In genomic region chr19:35931874-35932202, GRCh38 we compare ENCODE assay signal across 8 cellular contexts. TPM values are rescaled to one million over a fixed set of nuclear protein-coding genes. Genes with fewer than 3 reads are reported as not detected.
DNase-seq lines count a peak whose midpoint lies in the region; ATAC-seq, FAIRE-seq and TF ChIP-seq lines count a peak whose summit lies in the region.

No MANE protein-coding gene starts in this region.

- H4K8ac ChIP-seq in neuronal stem cell (ENCODE audit: low read depth, low read length) = no peak overlapping the region

- no peak overlapping the region for H3K4ac ChIP-seq in neuronal stem cell (ENCODE audit: low read length)

- no peaks in the 10 kb centered on the region for H3K9me3 Mint-ChIP-seq in astrocyte (ENCODE audit: unreplicated experiment)

- peak overlapping the region; percentile 10 for H3K9ac ChIP-seq in HUES6 (ENCODE audit: low read length)
- peak overlapping the region; percentile 35 for H3K9ac ChIP-seq in astrocyte (ENCODE audit: low read length)
- no peak overlapping the region for H3K9ac ChIP-seq in neuronal stem cell (ENCODE audit: low read depth, low read length, poor library complexity)

- no CpG with 5 or more reads among the region's 9 CpGs for WGBS in neuronal stem cell (ENCODE audit: extremely low coverage in 2 of 2, insufficient read length in 2 of 2, insufficient replicate concordance in 1 of 2), 2 donors

- H3K9me3 ChIP-seq in HUES6 (ENCODE audit: control insufficient read depth, insufficient read depth, low read depth, low read length) (no peaks in the 10 kb centered on the region), astrocyte (ENCODE audit: insufficient read depth, low read depth, low read length) (no peaks in the 10 kb centered on the region), neuronal stem cell (replicated peaks in 1 of 2; ENCODE audit: control insufficient read depth in 2 of 2, insufficient read depth in 1 of 2, low read depth in 1 of 2, low read length in 2 of 2) (no peaks in the 10 kb centered on the region)

- H3K14ac ChIP-seq in neuronal stem cell (ENCODE audit: low read length) = no peak overlapping the region

- DNase-seq in astrocyte (ENCODE audit: low read depth) (no peak), neuronal stem cell (ENCODE audit: low spot score) (no peak), AML-193 (lab: John Stamatoyannopoulos, UW) (no peak), mucosa of gallbladder (ENCODE audit: low spot score) (no peak), NCI-H2107 treated with DMSO at 0.1 percent for 48 hours (lab: John Stamatoyannopoulos, UW; ENCODE audit: unreplicated experiment) (no peak)

- TF ChIP-seq CTCF in astrocyte (IDR thresholded peaks at IDR 0.05; ENCODE audit: insufficient read depth, low read depth, low read length) = no peak

- no peak overlapping the region for H3K18ac ChIP-seq in neuronal stem cell (ENCODE audit: low read length)

- H2BK15ac ChIP-seq in neuronal stem cell (ENCODE audit: low read length) = no peak overlapping the region

- H3K27me3 ChIP-seq in HUES6 (ENCODE audit: control insufficient read depth, insufficient read depth, low read length) = no peaks in the 10 kb centered on the region
- no peaks in the 10 kb centered on the region for H3K27me3 ChIP-seq in astrocyte (ENCODE audit: insufficient read depth, low read length)
- H3K27me3 ChIP-seq in neuronal stem cell (ENCODE audit: control insufficient read depth in 3 of 3, insufficient read depth in 3 of 3, low read depth in 1 of 3, low read length in 3 of 3) = no peaks in the 10 kb centered on the region

- no peak for TF ChIP-seq POLR2A in GM18505 (IDR thresholded peaks at IDR 0.05; ENCODE audit: borderline replicate concordance, extremely low read depth, insufficient read depth, insufficient read length)

- peaks cover 1% of the 10 kb centered on the region for H4K20me1 ChIP-seq in astrocyte (ENCODE audit: insufficient read depth, low read length)

- H2AK5ac ChIP-seq in neuronal stem cell (ENCODE audit: low read depth, low read length) = peak overlapping the region; percentile 27

- peaks cover 5% of the 10 kb centered on the region for H3K79me2 ChIP-seq in astrocyte (ENCODE audit: insufficient read depth, low read length)

- H3K4me2 ChIP-seq in astrocyte (ENCODE audit: low read length) = peak overlapping the region; percentile 30
- H3K4me2 ChIP-seq in neuronal stem cell (ENCODE audit: insufficient read depth, low read length, poor library complexity, severe bottlenecking) = peak overlapping the region; percentile 34

- no peak overlapping the region for H4K91ac ChIP-seq in neuronal stem cell (ENCODE audit: low read depth, low read length, poor library complexity)

- H3K4me1 ChIP-seq in HUES6 (ENCODE audit: control insufficient read depth, insufficient read depth, low read length) (peaks cover 6% of the 10 kb centered on the region), astrocyte (ENCODE audit: insufficient read depth, low read length) (peaks cover 15% of the 10 kb centered on the region), neuronal stem cell (ENCODE audit: control insufficient read depth in 2 of 2, insufficient read depth in 1 of 2, low read depth in 1 of 2, low read length in 2 of 2) (peaks cover 7% of the 10 kb centered on the region in 2 donors)

- H3K36me3 Mint-ChIP-seq in astrocyte (ENCODE audit: low read depth, unreplicated experiment) = no peaks in the 10 kb centered on the region

- H3K4me3 ChIP-seq in HUES6 (ENCODE audit: low read depth, low read length) = peak overlapping the region; percentile 43
- no peak overlapping the region for H3K4me3 ChIP-seq in astrocyte (ENCODE audit: insufficient read depth, low read depth, low read length)
- H3K4me3 ChIP-seq in neuronal stem cell (ENCODE audit: low read length in 2 of 2) = no peak overlapping the region

- H2BK120ac ChIP-seq in neuronal stem cell (ENCODE audit: low read depth, low read length) = no peak overlapping the region

- H2BK12ac ChIP-seq in neuronal stem cell (ENCODE audit: low read length) = no peak overlapping the region

- H3K36me3 ChIP-seq in HUES6 (ENCODE audit: control insufficient read depth, insufficient read depth, low read length) (no peaks in the 10 kb centered on the region), astrocyte (ENCODE audit: insufficient read depth, low read length) (no peaks in the 10 kb centered on the region), neuronal stem cell (replicated peaks in 1 of 2; ENCODE audit: control insufficient read depth in 2 of 2, insufficient read depth in 2 of 2, low read length in 2 of 2) (no peaks in the 10 kb centered on the region)

- H3K4me1 Mint-ChIP-seq in astrocyte (ENCODE audit: low read depth, unreplicated experiment) = peaks cover 2% of the 10 kb centered on the region

- no peak overlapping the region for H3K27ac Mint-ChIP-seq in astrocyte (ENCODE audit: unreplicated experiment)

- no peak for FAIRE-seq in astrocyte (lab: Jason Lieb, UNC)

- peaks cover 1% of the 10 kb centered on the region for H3K27me3 Mint-ChIP-seq in astrocyte (ENCODE audit: low read depth, unreplicated experiment)

- H3K23ac ChIP-seq in neuronal stem cell (ENCODE audit: low read depth, low read length, poor library complexity) = no peak overlapping the region

- H2BK5ac ChIP-seq in neuronal stem cell (ENCODE audit: low read length) = no peak overlapping the region

- no peak overlapping the region for H3K27ac ChIP-seq in HUES6 (ENCODE audit: low read depth, low read length)
- H3K27ac ChIP-seq in astrocyte (ENCODE audit: low read depth, low read length) = no peak overlapping the region
- no peak overlapping the region for H3K27ac ChIP-seq in neuronal stem cell (replicated peaks; ENCODE audit: low read length)

- peaks cover 5% of the 10 kb centered on the region for H3K79me1 ChIP-seq in neuronal stem cell (ENCODE audit: low read depth, low read length)

- ATAC-seq in GM18505 (IDR thresholded peaks at IDR 0.05; ENCODE audit: unreplicated experiment) (peak; percentile 2), HG03521 (IDR thresholded peaks at IDR 0.05; ENCODE audit: unreplicated experiment) (no peak)

- peak overlapping the region; percentile 58 for H3K4me3 Mint-ChIP-seq in astrocyte (ENCODE audit: unreplicated experiment)

- peak overlapping the region; percentile 40 for H2AFZ ChIP-seq in astrocyte (ENCODE audit: low read depth, low read length)
- peak overlapping the region; percentile 55 for H2AFZ ChIP-seq in neuronal stem cell (ENCODE audit: low read length)

RNA-seq across cellular contexts. Expression of gene LRFN3, which starts 4.3 kb away (rescaled TPM):
- 15.1 and 15.3 TPM in 2 replicates for total RNA-seq in astrocyte
- 21.3 TPM for polyA plus RNA-seq in neuronal stem cell (2013, experiment 1 of 2)
- 19.6 TPM for polyA plus RNA-seq in neuronal stem cell (2013, experiment 2 of 2)
- total RNA-seq in mucosa of gallbladder = 23.7 TPM

RNA-seq across cellular contexts. Expression of gene TYROBP, which starts 23.7 kb away (rescaled TPM):
- total RNA-seq in astrocyte = not detected in 2 replicates
- polyA plus RNA-seq in neuronal stem cell (2013, experiment 1 of 2) = not detected
- polyA plus RNA-seq in neuronal stem cell (2013, experiment 2 of 2) = not detected
- 94.6 TPM for total RNA-seq in mucosa of gallbladder

RNA-seq across cellular contexts. Expression of gene HCST, which starts 29.5 kb away (rescaled TPM):
- 1.8 and 2.1 TPM in 2 replicates for total RNA-seq in astrocyte
- 0.32 TPM for polyA plus RNA-seq in neuronal stem cell (2013, experiment 1 of 2)
- 0.39 TPM for polyA plus RNA-seq in neuronal stem cell (2013, experiment 2 of 2)
- 14.4 TPM for total RNA-seq in mucosa of gallbladder

RNA-seq across cellular contexts. Expression of gene NFKBID, which starts 31.5 kb away (rescaled TPM):
- total RNA-seq in astrocyte = 7.0 and 8.4 TPM in 2 replicates
- polyA plus RNA-seq in neuronal stem cell (2013, experiment 1 of 2) = 4.8 TPM
- 4.7 TPM for polyA plus RNA-seq in neuronal stem cell (2013, experiment 2 of 2)
- 34.5 TPM for total RNA-seq in mucosa of gallbladder

Comparison
In these comparisons a context has a peak if more than half of its experiments do, and no peak if none do; other contexts are left out.
1. RNA of gene TYROBP, which starts 23.7 kb away (total RNA-seq): 94.6 TPM in mucosa of gallbladder (single experiment); not detected in astrocyte; every median in the first group is over 10 times any median in the second.